Comparison of ENCODE assay signal across 8 cellular contexts in genomic region chr13:96491103-96491502, GRCh38.
"Had no signal": no experiment of that assay in that cellular context is flagged by ENCODE, and none has a peak within 500 bp of the region (broad histone marks: within the 10 kb centered on the region; RNA-seq: fewer than 3 reads in every experiment).

No MANE protein-coding gene starts in this region.

- DNase-seq: GDM1, GF-D8 had no signal

- FAIRE-seq: G401.6, GM12878, GM12891, GM12892, GM18507, GM19239 had no signal

- ATAC-seq: GM12878 had no signal

- H3K4me3 ChIP-seq: GM12878 had no signal
